ENCODE assay signal across 8 cellular contexts in the genomic region with DNA sequence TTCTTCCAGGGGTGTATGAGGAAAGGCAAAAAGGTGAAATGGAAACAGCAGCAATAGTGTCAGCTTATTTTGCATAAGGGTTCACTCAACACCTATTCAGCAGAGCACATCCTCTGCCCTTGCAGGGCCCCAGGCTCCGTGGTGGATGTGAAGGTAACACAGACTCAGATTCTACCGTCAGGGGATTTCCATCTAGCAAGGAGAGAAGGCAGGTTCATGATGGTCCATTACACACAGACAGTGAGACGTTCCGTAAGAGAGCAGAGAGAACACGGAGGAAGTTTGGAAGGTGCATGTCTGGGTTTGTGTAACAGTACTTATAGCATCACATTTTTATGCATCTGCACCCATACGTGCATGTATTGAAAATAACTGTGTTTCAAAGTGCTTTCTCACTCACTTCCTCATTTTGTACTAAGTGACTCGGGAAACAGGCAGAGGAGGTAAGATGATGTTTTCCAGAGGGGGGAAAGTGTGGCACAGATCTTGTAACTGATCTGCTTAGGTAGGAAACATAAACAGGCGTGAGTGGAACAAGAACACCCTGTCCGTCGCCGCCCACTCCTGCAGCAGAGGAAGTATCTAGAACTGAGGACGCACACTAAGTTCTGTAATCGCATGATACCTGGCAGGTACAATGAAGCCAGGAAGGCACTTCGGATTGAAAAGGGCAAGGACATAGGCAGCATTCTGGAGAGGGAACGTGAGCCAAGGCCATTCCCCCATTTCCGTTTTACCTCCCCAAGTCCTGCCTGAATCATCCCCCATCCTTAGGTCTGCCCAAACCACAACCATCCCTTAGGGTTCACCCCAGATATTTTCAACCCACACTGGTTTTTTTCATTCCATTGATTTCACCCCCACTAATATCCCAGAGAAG. TPM values are rescaled to one million over a fixed set of nuclear protein-coding genes. Genes with fewer than 3 reads are reported as not detected.
DNase-seq lines count a peak whose midpoint lies in the region; ATAC-seq and TF ChIP-seq lines count a peak whose summit lies in the region.

No MANE protein-coding gene starts in this region.

- 71 to 76% methylated on average over 16 of the region's 16 CpGs for WGBS in tibial nerve, 2 donors

- H3K36me3 Mint-ChIP-seq in activated naive CD8-positive, alpha-beta T cell treated with anti-CD3 and anti-CD28 coated beads, Interleukin-2, amount 50 U/mL, for 24 hours (ENCODE audit: low read depth), result no peaks in the 10 kb centered on the region

- no peaks in the 10 kb centered on the region for H3K36me3 ChIP-seq in tibial nerve

- peak; percentile 56 for ATAC-seq in GM19324 (IDR thresholded peaks at IDR 0.05; ENCODE audit: low FRiP score, unreplicated experiment)
- ATAC-seq in HG03175 (IDR thresholded peaks at IDR 0.05; ENCODE audit: unreplicated experiment), result peak; percentile 66
- ATAC-seq in activated naive CD8-positive, alpha-beta T cell treated with anti-CD3 and anti-CD28 coated beads, Interleukin-2, amount 50 U/mL, for 24 hours, result peak; percentile 66

- H3K9me3 ChIP-seq in tibial nerve, result no peaks in the 10 kb centered on the region

- H3K27me3 Mint-ChIP-seq in activated naive CD8-positive, alpha-beta T cell treated with anti-CD3 and anti-CD28 coated beads, Interleukin-2, amount 50 U/mL, for 24 hours, result peaks cover 60% of the 10 kb centered on the region

- no peak overlapping the region for H3K4me3 Mint-ChIP-seq in activated naive CD8-positive, alpha-beta T cell treated with anti-CD3 and anti-CD28 coated beads, Interleukin-2, amount 50 U/mL, for 24 hours

- no peak for TF ChIP-seq CTCF in tibial nerve (IDR thresholded peaks at IDR 0.05)

- H3K27ac Mint-ChIP-seq in activated naive CD8-positive, alpha-beta T cell treated with anti-CD3 and anti-CD28 coated beads, Interleukin-2, amount 50 U/mL, for 24 hours, result no peak overlapping the region

- H3K9me3 Mint-ChIP-seq in activated naive CD8-positive, alpha-beta T cell treated with anti-CD3 and anti-CD28 coated beads, Interleukin-2, amount 50 U/mL, for 24 hours, result no peaks in the 10 kb centered on the region

- H3K4me3 ChIP-seq in tibial nerve, result peak overlapping the region in 3 of 4 donors; percentile 50 to 72 (median 68)

- H3K4me1 Mint-ChIP-seq in activated naive CD8-positive, alpha-beta T cell treated with anti-CD3 and anti-CD28 coated beads, Interleukin-2, amount 50 U/mL, for 24 hours, result peaks cover 4% of the 10 kb centered on the region

- peak overlapping the region in 2 of 4 donors; percentile 53 to 66 for H3K27ac ChIP-seq in tibial nerve

- no peaks in the 10 kb centered on the region for H3K27me3 ChIP-seq in tibial nerve

- TF ChIP-seq EP300 in tibial nerve (IDR thresholded peaks at IDR 0.05), result no peak

- peaks cover 0 to 17% (median 0%) of the 10 kb centered on the region in 4 donors for H3K4me1 ChIP-seq in tibial nerve

- DNase-seq in EH (ENCODE audit: low read depth), result peak; percentile 57
- DNase-seq in activated naive CD8-positive, alpha-beta T cell treated with anti-CD3 and anti-CD28 coated beads, Interleukin-2, amount 50 U/mL, for 24 hours, result no peak
- peak; percentile 73 for DNase-seq in kidney tubule cell (ENCODE audit: low spot score)
- DNase-seq in tibial nerve (ENCODE audit: low spot score in 2 of 2), result no peak
- DNase-seq in ecto neural progenitor cell (ENCODE audit: low spot score), result no peak
- no peak for DNase-seq in NCI-H2029 (lab: John Stamatoyannopoulos, UW)

- no peak for TF ChIP-seq POLR2A in tibial nerve (IDR thresholded peaks at IDR 0.05)

RNA-seq across cellular contexts. Expression of a gene that starts 1.0 kb away (rescaled TPM):
- total RNA-seq in tibial nerve, result 1 to 10 TPM in 1 of 4 donors, under 1 TPM in 2, not detected in 1; 0.21 to 1.2 (median 0.39) TPM

Comparison
In these comparisons a context has a peak if more than half of its experiments do, and no peak if none do; other contexts are left out.
1. DNase-seq: peak in EH (single experiment) and kidney tubule cell (single experiment); none in activated naive CD8-positive, alpha-beta T cell treated with anti-CD3 and anti-CD28 coated beads, Interleukin-2, amount 50 U/mL, for 24 hours (single experiment), tibial nerve (0 of 2), ecto neural progenitor cell (single experiment) and NCI-H2029 (single experiment).
2. Peak in every context shown above with its lines, with median percentiles within 50 percentile points of each other: ATAC-seq.